Comparison of ENCODE assay signal across 9 cellular contexts in the genomic region with DNA sequence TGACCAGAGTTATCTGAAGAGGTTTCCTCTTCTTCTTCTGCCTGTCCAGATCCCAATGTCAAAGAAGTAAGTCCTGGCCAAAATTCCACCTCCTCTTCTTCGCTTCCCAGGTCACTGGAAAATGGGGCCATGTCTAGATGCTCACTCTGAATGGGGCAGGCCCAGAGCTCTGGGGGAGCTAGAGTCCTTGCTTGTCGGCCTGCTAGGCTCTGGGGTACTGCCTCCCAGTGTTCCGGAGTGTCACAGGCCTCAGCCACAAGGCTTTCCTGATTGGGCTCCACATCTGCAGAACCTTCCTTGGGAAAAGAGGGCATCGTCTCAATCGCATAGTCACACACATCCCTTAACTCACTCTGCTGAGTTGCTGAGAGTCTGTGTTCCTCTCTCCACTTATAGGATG. TPM values are rescaled to one million over a fixed set of nuclear protein-coding genes. Genes with fewer than 3 reads are reported as not detected.
"Had no signal": no experiment of that assay in that cellular context is flagged by ENCODE, and none has a peak within 500 bp of the region (broad histone marks: within the 10 kb centered on the region; RNA-seq: fewer than 3 reads in every experiment).

No MANE protein-coding gene starts in this region.

RNA-seq across cellular contexts. Expression of gene CTAGE4, which starts 4.6 kb away (rescaled TPM):
- total RNA-seq: OCI-LY7, SJCRH30, SJSA1, SK-MEL-5 had no signal
- polyA plus RNA-seq: SK-N-SH had no signal

RNA-seq across cellular contexts. Expression of gene ARHGEF35, which starts 7.8 kb away (rescaled TPM):
- total RNA-seq: OCI-LY7, SJCRH30, SK-MEL-5 had no signal

RNA-seq across cellular contexts. Expression of gene OR2A42, which starts 51.6 kb away (rescaled TPM):
- total RNA-seq: OCI-LY7, PC-9, Peyer's patch, Right ventricle myocardium inferior, Right ventricle myocardium superior, SJCRH30, SJSA1, SK-MEL-5 had no signal
- polyA plus RNA-seq: SK-N-SH had no signal
